11 cellular contexts compared by ENCODE assay signal in genomic region chr22:36860438-36860820, GRCh38. TPM values are rescaled to one million over a fixed set of nuclear protein-coding genes. Genes with fewer than 3 reads are reported as not detected.
DNase-seq lines count a peak whose midpoint lies in the region; FAIRE-seq and TF ChIP-seq lines count a peak whose summit lies in the region.
"Had no signal": no experiment of that assay in that cellular context is flagged by ENCODE, and none has a peak within 500 bp of the region (broad histone marks: within the 10 kb centered on the region; RNA-seq: fewer than 3 reads in every experiment).

No MANE protein-coding gene starts in this region.

- H3K27me3 ChIP-seq in neuronal stem cell (ENCODE audit: control insufficient read depth in 3 of 3, insufficient read depth in 3 of 3, low read depth in 1 of 3, low read length in 3 of 3) = peaks cover 0 to 55% (median 23%) of the 10 kb centered on the region in 3 experiments
- H3K27me3 ChIP-seq: right atrium auricular region had no signal

- peaks cover 0 to 2% of the 10 kb centered on the region in 2 donors for H3K9me3 ChIP-seq in neuronal stem cell (replicated peaks in 1 of 2; ENCODE audit: control insufficient read depth in 2 of 2, insufficient read depth in 1 of 2, low read depth in 1 of 2, low read length in 2 of 2)
- H3K9me3 ChIP-seq: right atrium auricular region had no signal

- no peak overlapping the region for H3K4ac ChIP-seq in neuronal stem cell (ENCODE audit: low read length)

- TF ChIP-seq POLR2A in GM12891 (IDR thresholded peaks at IDR 0.05; ENCODE audit: low read depth, low read length) = no peak

- peaks cover 0 to 2% of the 10 kb centered on the region in 2 donors for H3K4me1 ChIP-seq in neuronal stem cell (ENCODE audit: control insufficient read depth in 2 of 2, insufficient read depth in 1 of 2, low read depth in 1 of 2, low read length in 2 of 2)
- H3K4me1 ChIP-seq: neural progenitor cell had no signal

- no peak for FAIRE-seq in GM12891 (lab: Jason Lieb, UNC)

- no peaks in the 10 kb centered on the region for H3K79me1 ChIP-seq in neuronal stem cell (ENCODE audit: low read depth, low read length)

- no peak overlapping the region for H3K9ac ChIP-seq in neuronal stem cell (ENCODE audit: low read depth, low read length, poor library complexity)
- H3K9ac ChIP-seq: neural progenitor cell had no signal

- no peaks in the 10 kb centered on the region for H3K36me3 ChIP-seq in neuronal stem cell (replicated peaks in 1 of 2; ENCODE audit: control insufficient read depth in 2 of 2, insufficient read depth in 2 of 2, low read length in 2 of 2)
- H3K36me3 ChIP-seq: neural progenitor cell, right atrium auricular region had no signal

- H3K4me1 Mint-ChIP-seq in T-helper 2 cell treated with Interferon-gamma antibody and Interleukin-4, amounts not matched to agents 5 μg/mL and 100 μg/mL, for 36 hours (ENCODE audit: low read depth) = peaks cover 52% of the 10 kb centered on the region
- peaks cover 40 to 44% (median 40%) of the 10 kb centered on the region in 3 donors for H3K4me1 Mint-ChIP-seq in IgD-negative memory B cell
- peaks cover 20% of the 10 kb centered on the region for H3K4me1 Mint-ChIP-seq in activated naive CD8-positive, alpha-beta T cell treated with anti-CD3 and anti-CD28 coated beads for 36 hours

- no peaks in the 10 kb centered on the region for H3K9me3 Mint-ChIP-seq in T-helper 2 cell treated with Interferon-gamma antibody and Interleukin-4, amounts not matched to agents 5 μg/mL and 100 μg/mL, for 36 hours
- no peaks in the 10 kb centered on the region for H3K9me3 Mint-ChIP-seq in IgD-negative memory B cell
- no peaks in the 10 kb centered on the region for H3K9me3 Mint-ChIP-seq in activated naive CD8-positive, alpha-beta T cell treated with anti-CD3 and anti-CD28 coated beads for 36 hours

- no peak overlapping the region for H4K8ac ChIP-seq in neuronal stem cell (ENCODE audit: low read depth, low read length)

- no peak overlapping the region for H3K4me2 ChIP-seq in neuronal stem cell (ENCODE audit: insufficient read depth, low read length, poor library complexity, severe bottlenecking)
- H3K4me2 ChIP-seq: neural progenitor cell had no signal

- H3K27me3 Mint-ChIP-seq in T-helper 2 cell treated with Interferon-gamma antibody and Interleukin-4, amounts not matched to agents 5 μg/mL and 100 μg/mL, for 36 hours (ENCODE audit: low read depth) = no peaks in the 10 kb centered on the region
- no peaks in the 10 kb centered on the region for H3K27me3 Mint-ChIP-seq in IgD-negative memory B cell
- H3K27me3 Mint-ChIP-seq in activated naive CD8-positive, alpha-beta T cell treated with anti-CD3 and anti-CD28 coated beads for 36 hours = peaks cover 7% of the 10 kb centered on the region

- no peak overlapping the region for H2BK12ac ChIP-seq in neuronal stem cell (ENCODE audit: low read length)

- H3K18ac ChIP-seq in neuronal stem cell (ENCODE audit: low read length) = no peak overlapping the region

- no CpG with 5 or more reads among the region's 2 CpGs for WGBS in neuronal stem cell (ENCODE audit: extremely low coverage in 2 of 2, insufficient read length in 2 of 2, insufficient replicate concordance in 1 of 2), 2 donors

- H2BK120ac ChIP-seq in neuronal stem cell (ENCODE audit: low read depth, low read length) = no peak overlapping the region

- no peak overlapping the region for H3K14ac ChIP-seq in neuronal stem cell (ENCODE audit: low read length)

- H2BK15ac ChIP-seq in neuronal stem cell (ENCODE audit: low read length) = no peak overlapping the region

- peak overlapping the region; percentile 76 for H3K4me3 Mint-ChIP-seq in T-helper 2 cell treated with Interferon-gamma antibody and Interleukin-4, amounts not matched to agents 5 μg/mL and 100 μg/mL, for 36 hours
- H3K4me3 Mint-ChIP-seq in IgD-negative memory B cell = peak overlapping the region; percentile 81 to 92 (median 87)
- H3K4me3 Mint-ChIP-seq in activated naive CD8-positive, alpha-beta T cell treated with anti-CD3 and anti-CD28 coated beads for 36 hours = peak overlapping the region; percentile 36
- H3K4me3 Mint-ChIP-seq: neural progenitor cell had no signal

- H3K27ac ChIP-seq in neuronal stem cell (replicated peaks; ENCODE audit: low read length) = no peak overlapping the region
- H3K27ac ChIP-seq: neural progenitor cell had no signal

- no peak overlapping the region for H2AFZ ChIP-seq in neuronal stem cell (ENCODE audit: low read length)
- H2AFZ ChIP-seq: neural progenitor cell had no signal

- H3K4me3 ChIP-seq in neuronal stem cell (ENCODE audit: low read length in 2 of 2) = no peak overlapping the region
- H3K4me3 ChIP-seq: neural progenitor cell had no signal

- no peak overlapping the region for H3K23ac ChIP-seq in neuronal stem cell (ENCODE audit: low read depth, low read length, poor library complexity)

- H2BK5ac ChIP-seq in neuronal stem cell (ENCODE audit: low read length) = no peak overlapping the region

- no peak overlapping the region for H4K91ac ChIP-seq in neuronal stem cell (ENCODE audit: low read depth, low read length, poor library complexity)

- H3K27ac Mint-ChIP-seq in T-helper 2 cell treated with Interferon-gamma antibody and Interleukin-4, amounts not matched to agents 5 μg/mL and 100 μg/mL, for 36 hours = peak overlapping the region; percentile 93
- peak overlapping the region; percentile 85 to 96 (median 93) for H3K27ac Mint-ChIP-seq in IgD-negative memory B cell
- peak overlapping the region; percentile 91 for H3K27ac Mint-ChIP-seq in activated naive CD8-positive, alpha-beta T cell treated with anti-CD3 and anti-CD28 coated beads for 36 hours
- H3K27ac Mint-ChIP-seq: neural progenitor cell had no signal

- peak overlapping the region; percentile 75 for H2AK5ac ChIP-seq in neuronal stem cell (ENCODE audit: low read depth, low read length)

- peaks cover 21% of the 10 kb centered on the region for H3K36me3 Mint-ChIP-seq in T-helper 2 cell treated with Interferon-gamma antibody and Interleukin-4, amounts not matched to agents 5 μg/mL and 100 μg/mL, for 36 hours (ENCODE audit: low read depth)
- peaks cover 5% of the 10 kb centered on the region for H3K36me3 Mint-ChIP-seq in IgD-negative memory B cell
- no peaks in the 10 kb centered on the region for H3K36me3 Mint-ChIP-seq in activated naive CD8-positive, alpha-beta T cell treated with anti-CD3 and anti-CD28 coated beads for 36 hours
- H3K36me3 Mint-ChIP-seq: neural progenitor cell had no signal

- DNase-seq in T-helper 2 cell treated with Interferon-gamma antibody and Interleukin-4, amounts not matched to agents 5 μg/mL and 100 μg/mL, for 36 hours (ENCODE audit: low spot score) = no peak
- DNase-seq in T-helper 2 cell = no peak
- DNase-seq in activated naive CD8-positive, alpha-beta T cell treated with anti-CD3 and anti-CD28 coated beads for 36 hours = no peak
- DNase-seq in neuronal stem cell (ENCODE audit: low spot score) = no peak
- no peak for DNase-seq in SHP77 (lab: John Stamatoyannopoulos, UW)
- no peak for DNase-seq in GM12891 (ENCODE audit: insufficient read length, low spot score)
- no peak for DNase-seq in hypothalamus (lab: John Stamatoyannopoulos, UW)
- DNase-seq: 8988T had no signal

TF ChIP-seq in GM12891, 5 proteins besides CTCF, POLR2A, EP300 and RAD21:
- TF ChIP-seq POLR2AphosphoS5 (IDR thresholded peaks at IDR 0.05; ENCODE audit: low read depth, low read length) (no peak), TAF1 (IDR thresholded peaks at IDR 0.05; ENCODE audit: low read depth, low read length) (no peak)

RNA-seq across cellular contexts. Expression of gene NCF4, which starts 0.4 kb away (rescaled TPM):
- 121 TPM for polyA plus RNA-seq in IgD-negative memory B cell
- 1 to 10 TPM; 2.3 to 2.5 TPM for total RNA-seq in activated naive CD8-positive, alpha-beta T cell treated with anti-CD3 and anti-CD28 coated beads for 36 hours
- polyA plus RNA-seq in neuronal stem cell (2013, experiment 1 of 2) = not detected
- polyA plus RNA-seq in neuronal stem cell (2013, experiment 2 of 2) = not detected
- polyA plus RNA-seq in GM12891 (2012; ENCODE audit: low read depth, missing spikeins) = 13.9 TPM

RNA-seq across cellular contexts. Expression of gene PVALB, which starts 43.6 kb away (rescaled TPM):
- not detected for polyA plus RNA-seq in IgD-negative memory B cell
- not detected for total RNA-seq in activated naive CD8-positive, alpha-beta T cell treated with anti-CD3 and anti-CD28 coated beads for 36 hours
- polyA plus RNA-seq in neuronal stem cell (2013, experiment 1 of 2) = 7.0 TPM
- polyA plus RNA-seq in neuronal stem cell (2013, experiment 2 of 2) = 5.6 TPM
- polyA plus RNA-seq in GM12891 (2012; ENCODE audit: low read depth, missing spikeins) = not detected
- total RNA-seq: right atrium auricular region had no signal

RNA-seq across cellular contexts. Expression of gene CSF2RB, which starts 53.0 kb away (rescaled TPM):
- polyA plus RNA-seq in IgD-negative memory B cell = 17.6 TPM
- under 1 TPM; 0.14 to 0.31 TPM for total RNA-seq in activated naive CD8-positive, alpha-beta T cell treated with anti-CD3 and anti-CD28 coated beads for 36 hours
- 0.01 TPM for polyA plus RNA-seq in neuronal stem cell (2013, experiment 1 of 2)
- polyA plus RNA-seq in neuronal stem cell (2013, experiment 2 of 2) = 0.01 TPM
- polyA plus RNA-seq in GM12891 (2012; ENCODE audit: low read depth, missing spikeins) = 5.5 TPM

Comparison
In these comparisons a context has a peak if more than half of its experiments do, and no peak if none do; other contexts are left out.
1. H3K4me3 Mint-ChIP-seq: peak in every context shown above with its lines; median percentile 87 in IgD-negative memory B cell; 76 in T-helper 2 cell treated with Interferon-gamma antibody and Interleukin-4, amounts not matched to agents 5 μg/mL and 100 μg/mL, for 36 hours; 36 in activated naive CD8-positive, alpha-beta T cell treated with anti-CD3 and anti-CD28 coated beads for 36 hours.